Comparison of ENCODE assay signal across 14 cellular contexts in the genomic region with DNA sequence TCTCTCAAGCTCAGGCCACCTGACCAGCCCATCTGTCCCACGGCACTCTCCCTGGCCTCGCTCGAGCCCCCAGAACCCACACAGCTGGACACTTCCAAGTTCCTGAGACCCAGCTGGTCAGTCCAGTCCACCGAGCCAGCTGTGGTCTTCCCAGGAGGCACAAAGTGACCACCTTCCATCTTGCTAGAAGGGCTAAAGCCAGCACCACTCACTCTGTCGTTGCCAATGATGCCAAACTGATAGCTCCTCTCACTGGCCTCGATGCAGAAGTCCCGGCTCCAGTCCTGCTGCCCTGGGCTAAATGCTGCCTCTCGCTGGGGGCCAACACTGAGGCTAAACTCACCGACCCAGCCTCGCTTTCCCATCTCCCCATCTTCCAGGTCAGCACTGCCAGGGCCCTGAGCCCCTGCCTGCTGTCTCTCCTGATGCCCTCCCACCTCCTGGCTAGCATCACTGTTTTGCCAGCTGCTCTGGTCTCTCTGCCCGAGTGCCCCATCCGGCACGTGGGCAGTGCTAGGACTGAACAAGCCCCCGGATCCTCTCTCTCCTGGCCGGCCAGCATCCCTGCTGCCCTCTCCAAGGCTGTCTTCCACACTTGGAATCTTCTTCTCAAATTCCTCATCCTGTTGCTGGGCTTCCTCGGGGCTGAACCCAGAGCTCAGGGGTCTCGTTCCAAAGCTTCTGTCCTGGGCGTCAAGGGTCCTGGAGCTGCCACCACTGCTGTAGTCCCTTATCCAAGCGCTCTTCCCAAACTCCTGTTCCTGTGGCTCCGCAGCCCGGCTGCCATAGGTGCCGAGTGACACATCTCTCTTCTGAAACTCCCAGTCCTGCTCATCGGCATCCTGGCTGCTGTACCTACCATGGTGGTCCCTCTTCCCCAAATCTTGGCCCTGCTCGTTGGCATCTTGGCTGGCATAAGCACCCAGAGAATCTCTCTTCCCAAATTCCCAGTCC. TPM values are rescaled to one million over a fixed set of nuclear protein-coding genes. Genes with fewer than 3 reads are reported as not detected.
DNase-seq lines count a peak whose midpoint lies in the region; ATAC-seq and TF ChIP-seq lines count a peak whose summit lies in the region.
"Had no signal": no experiment of that assay in that cellular context is flagged by ENCODE, and none has a peak within 500 bp of the region (broad histone marks: within the 10 kb centered on the region; RNA-seq: fewer than 3 reads in every experiment).

No MANE protein-coding gene starts in this region.

- DNase-seq in CD14-positive monocyte (ENCODE audit: low spot score) (no peak), fibroblast of lung (ENCODE audit: low read depth in 2 of 2) (no peak), sigmoid colon (no peak), NCI-H2171 treated with DMSO at 0.1 percent for 48 hours (lab: John Stamatoyannopoulos, UW) (no peak), NCI-H187 treated with DMSO at 0.1 percent for 48 hours (lab: John Stamatoyannopoulos, UW) (no peak), head of caudate nucleus (no peak)
- DNase-seq: DMS53, SW 1271 had no signal

- H3K4me1 ChIP-seq in fibroblast of lung (ENCODE audit: control insufficient read depth, extremely low read depth, insufficient read depth, low read length), result peaks cover 34% of the 10 kb centered on the region
- H3K4me1 ChIP-seq in sigmoid colon, result peaks cover 0 to 53% (median 51%) of the 10 kb centered on the region in 4 donors

- H3K27ac ChIP-seq in fibroblast of lung (ENCODE audit: insufficient read depth, low read length), result peak overlapping the region; percentile 83
- H3K27ac ChIP-seq in sigmoid colon, result peak overlapping the region in 3 of 4 donors; percentile 72 to 91 (median 84)

- no peak overlapping the region for H3K4me3 Mint-ChIP-seq in CD14-positive monocyte
- no peak overlapping the region for H3K4me3 Mint-ChIP-seq in activated T-helper 17 cell treated with anti-CD3 and anti-CD28 coated beads, Interleukin-2, amount 50 U/mL, for 72 hours

- intact Hi-C loops in CD14-positive monocyte (cut with micrococcal nuclease) (no loop called here), sigmoid colon (cut with DNase I) (no loop called here), head of caudate nucleus (cut with DNase I) (no loop called here)

- H3K36me3 Mint-ChIP-seq in CD14-positive monocyte, result peaks cover 0 to 2% of the 10 kb centered on the region in 2 donors
- no peaks in the 10 kb centered on the region for H3K36me3 Mint-ChIP-seq in activated T-helper 17 cell treated with anti-CD3 and anti-CD28 coated beads, Interleukin-2, amount 50 U/mL, for 72 hours (ENCODE audit: low read depth)

- H4K20me1 ChIP-seq in fibroblast of lung (ENCODE audit: control insufficient read depth, extremely low read depth, insufficient read depth, low read length), result no peaks in the 10 kb centered on the region

- H3K27me3 Mint-ChIP-seq in CD14-positive monocyte (ENCODE audit: low read depth in 3 of 3), result peaks cover 4 to 10% (median 8%) of the 10 kb centered on the region in 3 donors
- no peaks in the 10 kb centered on the region for H3K27me3 Mint-ChIP-seq in activated T-helper 17 cell treated with anti-CD3 and anti-CD28 coated beads, Interleukin-2, amount 50 U/mL, for 72 hours

- H3K27me3 ChIP-seq in fibroblast of lung (ENCODE audit: control insufficient read depth, insufficient read depth, low read length) (no peaks in the 10 kb centered on the region), sigmoid colon (no peaks in the 10 kb centered on the region)

- H3K4me2 ChIP-seq in fibroblast of lung (ENCODE audit: extremely low read depth, insufficient read depth, low read length), result no peak overlapping the region

- H3K4me3 ChIP-seq in fibroblast of lung (replicated peaks in 1 of 4; ENCODE audit: control extremely low read depth in 1 of 4, insufficient read depth in 1 of 4, low read depth in 3 of 4, low read length in 4 of 4), result peak overlapping the region in 1 of 4 experiments; percentile 63
- H3K4me3 ChIP-seq in sigmoid colon, result no peak overlapping the region

- TF ChIP-seq CTCF in CD14-positive monocyte (IDR thresholded peaks at IDR 0.05) (no peak), fibroblast of lung (conservative IDR thresholded peaks at IDR 0.05 in 1 of 2, IDR thresholded peaks at IDR 0.05 in 1 of 2; ENCODE audit: low read depth in 1 of 2, low read length in 2 of 2) (no peak), sigmoid colon (IDR thresholded peaks at IDR 0.05) (no peak)

- no peak overlapping the region for H3K9ac ChIP-seq in fibroblast of lung (ENCODE audit: insufficient read depth, low read length)

- no peak overlapping the region for H2AFZ ChIP-seq in fibroblast of lung (ENCODE audit: low read length)

- peaks cover 30% of the 10 kb centered on the region for H3K4me1 Mint-ChIP-seq in CD14-positive monocyte
- peaks cover 5% of the 10 kb centered on the region for H3K4me1 Mint-ChIP-seq in activated T-helper 17 cell treated with anti-CD3 and anti-CD28 coated beads, Interleukin-2, amount 50 U/mL, for 72 hours

- no peaks in the 10 kb centered on the region for H3K9me3 Mint-ChIP-seq in CD14-positive monocyte
- no peaks in the 10 kb centered on the region for H3K9me3 Mint-ChIP-seq in activated T-helper 17 cell treated with anti-CD3 and anti-CD28 coated beads, Interleukin-2, amount 50 U/mL, for 72 hours

- ATAC-seq in activated T-helper 17 cell treated with anti-CD3 and anti-CD28 coated beads, Interleukin-2, amount 50 U/mL, for 72 hours (replicated peaks), result no peak
- ATAC-seq in GM19328 (IDR thresholded peaks at IDR 0.05; ENCODE audit: unreplicated experiment), result no peak
- ATAC-seq: activated CD4-positive, CD25-positive, alpha-beta regulatory T cell treated with anti-CD3 and anti-CD28 coated beads, Interleukin-2, amount 50 U/mL, for 24 hours; sciatic nerve had no signal

- peaks cover 55% of the 10 kb centered on the region for H3K79me2 ChIP-seq in fibroblast of lung (ENCODE audit: control insufficient read depth, insufficient read depth, low read length)

- H3K36me3 ChIP-seq in fibroblast of lung (ENCODE audit: control insufficient read depth, insufficient read depth, low read length) (peaks cover 27% of the 10 kb centered on the region), sigmoid colon (peaks cover 16 to 33% (median 18%) of the 10 kb centered on the region in 4 donors)

- TF ChIP-seq EP300 in sigmoid colon (IDR thresholded peaks at IDR 0.05), result no peak

- no peak for TF ChIP-seq POLR2A in sigmoid colon (IDR thresholded peaks at IDR 0.05)

- peak overlapping the region in 4 of 7 donors; percentile 38 to 64 (median 58) for H3K27ac Mint-ChIP-seq in CD14-positive monocyte
- peak overlapping the region; percentile 39 for H3K27ac Mint-ChIP-seq in activated T-helper 17 cell treated with anti-CD3 and anti-CD28 coated beads, Interleukin-2, amount 50 U/mL, for 72 hours

- H3K9me3 ChIP-seq in fibroblast of lung (ENCODE audit: control insufficient read depth, insufficient read depth, low read depth, low read length), result no peaks in the 10 kb centered on the region
- no peaks in the 10 kb centered on the region for H3K9me3 ChIP-seq in sigmoid colon

- 92 to 94% methylated on average over 24 of the region's 24 CpGs for WGBS in sigmoid colon, 2 donors

RNA-seq across cellular contexts. Expression of gene TNKS1BP1, which starts 15.4 kb away (rescaled TPM):
- under 1 TPM; 0.29 to 0.50 TPM for polyA plus RNA-seq in CD14-positive monocyte
- total RNA-seq in activated T-helper 17 cell treated with anti-CD3 and anti-CD28 coated beads, Interleukin-2, amount 50 U/mL, for 72 hours, result 10 to 100 TPM in 1 of 2 donors, 1 to 10 TPM in 1; 4.1 to 13.6 TPM
- total RNA-seq in fibroblast of lung, result 88.3 and 111 TPM in 2 replicates
- polyA plus RNA-seq in fibroblast of lung, result 70.2 and 70.4 TPM in 2 replicates
- polyA plus RNA-seq in fibroblast of lung (2012), result 140 and 176 TPM in 2 replicates
- polyA minus RNA-seq in fibroblast of lung (ENCODE audit: low replicate concordance), result 374 and 479 TPM in 2 replicates
- total RNA-seq in sigmoid colon, result 10 to 100 TPM; 26.4 to 51.2 (median 37.8) TPM
- 100 to 1,000 TPM in 1 of 3 donors, 10 to 100 TPM in 2; 43.8 to 133 (median 68.4) TPM for polyA plus RNA-seq in sigmoid colon

RNA-seq across cellular contexts. Expression of gene SSRP1, which starts 26.3 kb away (rescaled TPM):
- 10 to 100 TPM in 1 of 2 donors, 1 to 10 TPM in 1; 9.8 to 14.7 TPM for polyA plus RNA-seq in CD14-positive monocyte
- 100 to 1,000 TPM in 1 of 2 donors, 10 to 100 TPM in 1; 92.1 to 171 TPM for total RNA-seq in activated T-helper 17 cell treated with anti-CD3 and anti-CD28 coated beads, Interleukin-2, amount 50 U/mL, for 72 hours
- total RNA-seq in fibroblast of lung, result 52.7 and 55.0 TPM in 2 replicates
- polyA plus RNA-seq in fibroblast of lung, result 94.1 and 173 TPM in 2 replicates
- 83.3 and 143 TPM in 2 replicates for polyA plus RNA-seq in fibroblast of lung (2012)
- 193 and 444 TPM in 2 replicates for polyA minus RNA-seq in fibroblast of lung (ENCODE audit: low replicate concordance)
- 10 to 100 TPM; 51.4 to 61.1 (median 56.5) TPM for total RNA-seq in sigmoid colon
- polyA plus RNA-seq in sigmoid colon, result 10 to 100 TPM; 30.5 to 91.3 (median 39.6) TPM

RNA-seq across cellular contexts. Expression of gene P2RX3, which starts 28.8 kb away (rescaled TPM):
- polyA plus RNA-seq in CD14-positive monocyte (not detected), fibroblast of lung (not detected in 2 replicates), sigmoid colon (under 1 TPM in 1 of 3 donors, not detected in 2; 0.07 TPM)
- not detected for total RNA-seq in activated T-helper 17 cell treated with anti-CD3 and anti-CD28 coated beads, Interleukin-2, amount 50 U/mL, for 72 hours
- total RNA-seq in fibroblast of lung (not detected in 2 replicates), sigmoid colon (under 1 TPM in 1 of 4 donors, not detected in 3; 0.36 TPM)
- not detected in 2 replicates for polyA plus RNA-seq in fibroblast of lung (2012)
- not detected in 2 replicates for polyA minus RNA-seq in fibroblast of lung (ENCODE audit: low replicate concordance)
- total RNA-seq: epithelial cell of proximal tubule, sciatic nerve had no signal
- polyA plus RNA-seq: AG04450 had no signal
